ENCODE assay signal across 6 cellular contexts in genomic region chr10:97841166-97841565, GRCh38. TPM values are rescaled to one million over a fixed set of nuclear protein-coding genes. Genes with fewer than 3 reads are reported as not detected.
DNase-seq lines count a peak whose midpoint lies in the region; ATAC-seq and TF ChIP-seq lines count a peak whose summit lies in the region.
"Not testable (repeated sequence)": the region's sequence is repeated elsewhere in the genome, so short reads cannot be mapped to it uniquely, and the experiment has no call there.
"Had no signal": no experiment of that assay in that cellular context is flagged by ENCODE, and none has a peak within 500 bp of the region (broad histone marks: within the 10 kb centered on the region; RNA-seq: fewer than 3 reads in every experiment).

No MANE protein-coding gene starts in this region.

- not testable (repeated sequence) for TF ChIP-seq RAD21 in HCT116 (IDR thresholded peaks at IDR 0.05; ENCODE audit: low read depth)

- not testable (repeated sequence) for H3K79me2 ChIP-seq in HCT116 (ENCODE audit: insufficient read depth, low read length)

- H3K4me2 ChIP-seq in HCT116 (ENCODE audit: low read length), result peak overlapping the region; percentile 85; the same call in 1 of the 2 replicates

- not testable (repeated sequence) for H3K9me2 ChIP-seq in HCT116 (ENCODE audit: insufficient read depth)

- WGBS in psoas muscle, 3 donors, result 94 to 96% (median 95%) methylated on average over 10 to 18 of the region's 22 CpGs

- not testable (repeated sequence) for H3K9ac ChIP-seq in HCT116 (ENCODE audit: low read length); skeletal muscle tissue (ENCODE audit: low read depth in 1 of 3, low read length in 3 of 3)

- H3K4me1 ChIP-seq in HCT116 (ENCODE audit: control insufficient read depth in 1 of 2, insufficient read depth in 2 of 2, low read length in 2 of 2) (peaks cover 13 to 29% of the 10 kb centered on the region in 2 experiments), psoas muscle (peaks cover 16% of the 10 kb centered on the region), skeletal muscle tissue (ENCODE audit: control insufficient read depth in 3 of 3, insufficient read depth in 3 of 3, low read length in 3 of 3) (peaks cover 8 to 15% (median 13%) of the 10 kb centered on the region in 3 donors)

- POLR2A ChIA-PET in HCT116 (lab: Charles Lee), result not testable (repeated sequence)

- H3K9me3 ChIP-seq in HCT116 (ENCODE audit: control insufficient read depth in 1 of 2, insufficient read depth in 1 of 2, low read depth in 1 of 2, low read length in 2 of 2); psoas muscle; skeletal muscle tissue (ENCODE audit: control insufficient read depth in 3 of 3, low read length in 3 of 3): not testable (repeated sequence)

- DNase-seq in HCT116 (ENCODE audit: low read depth, low spot score); psoas muscle: not testable (repeated sequence)
- peak; percentile 25 for DNase-seq in activated effector memory CD4-positive, alpha-beta T cell treated with anti-CD3 and anti-CD28 coated beads, Interleukin-2, amount 50 U/mL, for 16 hours

- not testable (repeated sequence) for H4K20me1 ChIP-seq in HCT116 (ENCODE audit: insufficient read depth)

- RAD21 ChIA-PET in HCT116 (lab: Charles Lee; ENCODE audit: low non-redundant PET in 1 of 2, low total read pairs in 2 of 2, uncharacterized antibody in 2 of 2, unreplicated experiment in 2 of 2), result not testable (repeated sequence)

- H3K4me3 ChIP-seq in HCT116 (replicated peaks in 1 of 2; ENCODE audit: low read depth in 1 of 2, low read length in 2 of 2); psoas muscle; skeletal muscle tissue (ENCODE audit: low read length in 3 of 3): not testable (repeated sequence)

- H2AFZ ChIP-seq in HCT116 (ENCODE audit: low read depth, low read length, poor library complexity, severe bottlenecking), result not testable (repeated sequence)

- H3K36me3 ChIP-seq in HCT116 (ENCODE audit: control insufficient read depth in 1 of 2, insufficient read depth in 2 of 2, low read length in 2 of 2); psoas muscle (ENCODE audit: insufficient read depth in 1 of 2, low read depth in 1 of 2); skeletal muscle tissue (ENCODE audit: control insufficient read depth in 3 of 3, insufficient read depth in 3 of 3, low read length in 3 of 3): not testable (repeated sequence)

- CTCF ChIA-PET in HCT116 (lab: Charles Lee), result not testable (repeated sequence)

- not testable (repeated sequence) for TF ChIP-seq CTCF in HCT116 (IDR thresholded peaks at IDR 0.05 in 2 of 3, conservative IDR thresholded peaks at IDR 0.05 in 1 of 3; ENCODE audit: borderline replicate concordance in 1 of 3, insufficient read depth in 1 of 3, low read depth in 2 of 3, low read length in 2 of 3); psoas muscle (IDR thresholded peaks at IDR 0.05)

- ATAC-seq in HCT116, psoas muscle: not testable (repeated sequence)

- BruUV-seq in HCT116 (replicated peaks; lab: Mats Ljungman, UMichigan), result not testable (repeated sequence)

- H3K27me3 ChIP-seq in HCT116 (ENCODE audit: insufficient read depth, low read length); psoas muscle (ENCODE audit: insufficient read depth in 3 of 3, low read length in 2 of 3); skeletal muscle tissue (ENCODE audit: control insufficient read depth in 3 of 3, insufficient read depth in 3 of 3, low read length in 3 of 3): not testable (repeated sequence)

- not testable (repeated sequence) for TF ChIP-seq POLR2A in HCT116 (IDR thresholded peaks at IDR 0.05; ENCODE audit: borderline replicate concordance, extremely low read depth, insufficient read depth, insufficient read length)

- not testable (repeated sequence) for H3K27ac ChIP-seq in HCT116 (ENCODE audit: low read depth, low read length)
- H3K27ac ChIP-seq in psoas muscle (peak overlapping the region; percentile 82), skeletal muscle tissue (ENCODE audit: low read depth, low read length) (peak overlapping the region; percentile 93)

- intact Hi-C loops in HCT116 (cut with micrococcal nuclease); psoas muscle (cut with DNase I): not testable (repeated sequence)

RNA-seq across cellular contexts. Expression of gene GOLGA7B, which starts 8.5 kb away (rescaled TPM):
- total RNA-seq in HCT116 (2021; ENCODE audit: unreplicated experiment) (1.0 TPM), psoas muscle (1 to 10 TPM in 2 of 4 donors, under 1 TPM in 2; 0.19 to 4.1 (median 0.99) TPM), skeletal muscle tissue (not detected)
- polyA plus RNA-seq in HCT116 (2012), result 1.00 and 1.2 TPM in 2 replicates
- 1 to 10 TPM in 1 of 3 donors, under 1 TPM in 2; 0.46 to 1.6 (median 0.77) TPM for polyA plus RNA-seq in psoas muscle
- polyA plus RNA-seq: AG04450, CD14-positive monocyte had no signal
